Comparison of ENCODE assay signal across 16 cellular contexts in genomic region chr2:101105654-101106053, GRCh38.
"Had no signal": no experiment of that assay in that cellular context is flagged by ENCODE, and none has a peak within 500 bp of the region (broad histone marks: within the 10 kb centered on the region; RNA-seq: fewer than 3 reads in every experiment).

No MANE protein-coding gene starts in this region.

- H3K4me3 Mint-ChIP-seq: activated naive CD4-positive, alpha-beta T cell treated with anti-CD3 and anti-CD28 coated beads, Interleukin-2, amount 50 U/mL, for 24 hours; brain; immature natural killer cell; naive thymus-derived CD8-positive, alpha-beta T cell; stimulated activated naive B cell treated with anti-CD40 and anti-IgM and Interleukin-4, amounts not matched to agents 10 μg/mL and 1 μg/mL and 100 μg/mL, for 72 hours; WTC11 had no signal

- H3K9me3 ChIP-seq: prostate gland had no signal

- H3K27ac Mint-ChIP-seq: activated naive CD4-positive, alpha-beta T cell treated with anti-CD3 and anti-CD28 coated beads, Interleukin-2, amount 50 U/mL, for 24 hours; brain; immature natural killer cell; naive thymus-derived CD8-positive, alpha-beta T cell; stimulated activated naive B cell treated with anti-CD40 and anti-IgM and Interleukin-4, amounts not matched to agents 10 μg/mL and 1 μg/mL and 100 μg/mL, for 72 hours; WTC11 had no signal

- DNase-seq: activated gamma-delta T cell treated with Interleukin-2 at 50 U/mL for 16 hours; activated T-cell treated with anti-CD3 and anti-CD28 coated beads, Interleukin-2, amount 50 U/mL, for 1 hour; anterior cingulate cortex; immature natural killer cell; left lung; naive thymus-derived CD8-positive, alpha-beta T cell; stimulated activated CD4-positive, alpha-beta T cell treated with anti-CD3 and anti-CD28 coated beads, Interleukin-15, amount 100 ng/mL, for 24 hours; stimulated activated naive B cell treated with anti-CD40 and anti-IgM and Interleukin-4, amounts not matched to agents 10 μg/mL and 1 μg/mL and 100 μg/mL, for 72 hours; T-helper 1 cell had no signal

- H3K36me3 ChIP-seq: left lung, prostate gland had no signal

- H3K27me3 ChIP-seq: left lung had no signal

- H3K4me3 ChIP-seq: left lung, prostate gland, smooth muscle cell had no signal

- H3K4me1 Mint-ChIP-seq: activated naive CD4-positive, alpha-beta T cell treated with anti-CD3 and anti-CD28 coated beads, Interleukin-2, amount 50 U/mL, for 24 hours had no signal

- H3K27me3 Mint-ChIP-seq: activated naive CD4-positive, alpha-beta T cell treated with anti-CD3 and anti-CD28 coated beads, Interleukin-2, amount 50 U/mL, for 24 hours; brain had no signal

- ATAC-seq: left lung; naive thymus-derived CD8-positive, alpha-beta T cell; sciatic nerve; stimulated activated naive B cell treated with anti-CD40 and anti-IgM and Interleukin-4, amounts not matched to agents 10 μg/mL and 1 μg/mL and 100 μg/mL, for 72 hours had no signal

- H3K27ac ChIP-seq: epithelial cell of prostate, left lung had no signal
